Comparison of ENCODE assay signal across 15 cellular contexts in the genomic region with DNA sequence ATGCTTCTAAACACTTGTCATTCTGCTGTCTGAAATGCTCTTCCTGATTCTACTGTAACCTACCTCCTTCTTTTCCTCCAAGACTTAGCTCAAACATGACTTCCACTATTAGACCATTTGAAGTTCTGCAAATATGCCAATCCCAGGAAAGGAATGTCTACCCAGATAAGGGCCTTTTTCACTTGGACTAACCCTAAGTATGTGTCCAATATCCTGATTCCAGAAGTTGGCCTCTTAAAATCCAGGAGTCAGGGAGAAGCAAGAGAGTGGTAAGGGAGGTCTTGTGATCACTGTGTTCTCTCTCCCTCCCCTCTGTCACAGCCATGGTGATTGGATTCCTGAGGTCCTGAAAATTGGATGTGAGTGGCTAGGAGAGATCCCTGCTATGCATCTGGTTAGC. TPM values are rescaled to one million over a fixed set of nuclear protein-coding genes. Genes with fewer than 3 reads are reported as not detected.
DNase-seq lines count a peak whose midpoint lies in the region; TF ChIP-seq lines count a peak whose summit lies in the region.
"Had no signal": no experiment of that assay in that cellular context is flagged by ENCODE, and none has a peak within 500 bp of the region (broad histone marks: within the 10 kb centered on the region; RNA-seq: fewer than 3 reads in every experiment).

No MANE protein-coding gene starts in this region.

- H3K4me3 ChIP-seq in cardiac muscle cell (no peak overlapping the region), left ventricle myocardium inferior (no peak overlapping the region), hepatocyte (no peak overlapping the region), neuronal stem cell (ENCODE audit: low read length in 2 of 2) (no peak overlapping the region)

- H3K9me3 ChIP-seq in cardiac muscle cell (ENCODE audit: low read depth) = no peaks in the 10 kb centered on the region
- H3K9me3 ChIP-seq in left ventricle myocardium inferior (replicated peaks) = no peaks in the 10 kb centered on the region
- no peaks in the 10 kb centered on the region for H3K9me3 ChIP-seq in hepatocyte (ENCODE audit: low read depth)
- H3K9me3 ChIP-seq in neuronal stem cell (replicated peaks in 1 of 2; ENCODE audit: control insufficient read depth in 2 of 2, insufficient read depth in 1 of 2, low read depth in 1 of 2, low read length in 2 of 2) = no peaks in the 10 kb centered on the region

- peak overlapping the region; percentile 29 for H3K4me2 ChIP-seq in hepatocyte
- H3K4me2 ChIP-seq in neuronal stem cell (ENCODE audit: insufficient read depth, low read length, poor library complexity, severe bottlenecking) = no peak overlapping the region

- no peaks in the 10 kb centered on the region for H3K4me1 ChIP-seq in cardiac muscle cell (ENCODE audit: low read depth)
- no peaks in the 10 kb centered on the region for H3K4me1 ChIP-seq in left ventricle myocardium inferior
- H3K4me1 ChIP-seq in hepatocyte (ENCODE audit: insufficient read depth) = no peaks in the 10 kb centered on the region
- no peaks in the 10 kb centered on the region for H3K4me1 ChIP-seq in neuronal stem cell (ENCODE audit: control insufficient read depth in 2 of 2, insufficient read depth in 1 of 2, low read depth in 1 of 2, low read length in 2 of 2)

- H4K8ac ChIP-seq in neuronal stem cell (ENCODE audit: low read depth, low read length) = no peak overlapping the region

- H3K27me3 ChIP-seq in cardiac muscle cell (no peaks in the 10 kb centered on the region), left ventricle myocardium inferior (ENCODE audit: low read depth) (no peaks in the 10 kb centered on the region), hepatocyte (no peaks in the 10 kb centered on the region), neuronal stem cell (ENCODE audit: control insufficient read depth in 3 of 3, insufficient read depth in 3 of 3, low read depth in 1 of 3, low read length in 3 of 3) (peaks cover 0 to 7% (median 0%) of the 10 kb centered on the region in 3 experiments)

- H2BK12ac ChIP-seq in neuronal stem cell (ENCODE audit: low read length) = no peak overlapping the region

- no peak overlapping the region for H2BK15ac ChIP-seq in neuronal stem cell (ENCODE audit: low read length)

- H2BK5ac ChIP-seq in neuronal stem cell (ENCODE audit: low read length) = no peak overlapping the region

- no peaks in the 10 kb centered on the region for H4K20me1 ChIP-seq in hepatocyte (ENCODE audit: insufficient read depth, poor library complexity, severe bottlenecking)

- no peak overlapping the region for H3K23ac ChIP-seq in neuronal stem cell (ENCODE audit: low read depth, low read length, poor library complexity)

- no peaks in the 10 kb centered on the region for H3K79me2 ChIP-seq in hepatocyte

- H2BK120ac ChIP-seq in neuronal stem cell (ENCODE audit: low read depth, low read length) = no peak overlapping the region

- H4K91ac ChIP-seq in neuronal stem cell (ENCODE audit: low read depth, low read length, poor library complexity) = no peak overlapping the region

- no peak overlapping the region for H3K18ac ChIP-seq in neuronal stem cell (ENCODE audit: low read length)

- peak overlapping the region; percentile 43 for H3K27ac ChIP-seq in cardiac muscle cell
- H3K27ac ChIP-seq in left ventricle myocardium inferior (replicated peaks) = no peak overlapping the region
- H3K27ac ChIP-seq in hepatocyte = peak overlapping the region; percentile 79
- H3K27ac ChIP-seq in neuronal stem cell (replicated peaks; ENCODE audit: low read length) = no peak overlapping the region
- H3K27ac ChIP-seq: 22Rv1, HL-60 had no signal

- TF ChIP-seq CTCF in cardiac muscle cell (IDR thresholded peaks at IDR 0.05; ENCODE audit: low read depth, low read length) (no peak), left ventricle myocardium inferior (IDR thresholded peaks at IDR 0.05; ENCODE audit: borderline replicate concordance) (no peak), hepatocyte (IDR thresholded peaks at IDR 0.05; ENCODE audit: poor library complexity) (no peak)

- no peaks in the 10 kb centered on the region for H3K9me2 ChIP-seq in hepatocyte (replicated peaks; ENCODE audit: insufficient read depth)

- peak in 1 of 2 donors; percentile 8 for DNase-seq in cardiac muscle cell (ENCODE audit: low read depth in 1 of 2, low spot score in 1 of 2)
- no peak for DNase-seq in left ventricle myocardium inferior
- no peak for DNase-seq in hepatocyte (ENCODE audit: low spot score)
- DNase-seq in neuronal stem cell (ENCODE audit: low spot score) = no peak
- no peak for DNase-seq in UCSD-AML1 (lab: John Stamatoyannopoulos, UW; ENCODE audit: unreplicated experiment)
- no peak for DNase-seq in posterior vena cava (ENCODE audit: low spot score)
- no peak for DNase-seq in LoVo (ENCODE audit: low spot score)
- no peak for DNase-seq in activated CD4-positive, alpha-beta T cell treated with anti-CD3 and anti-CD28 coated beads, Interleukin-2, amount 50 U/mL, for 48 hours
- DNase-seq: CD8-positive, alpha-beta T cell; COR-L47; DND-41; GDM1; HCEC 1CT had no signal

- H3K4ac ChIP-seq in neuronal stem cell (ENCODE audit: low read length) = no peak overlapping the region

- H3K79me1 ChIP-seq in neuronal stem cell (ENCODE audit: low read depth, low read length) = no peaks in the 10 kb centered on the region

- H2AFZ ChIP-seq in hepatocyte = peak overlapping the region; percentile 47
- peak overlapping the region; percentile 31 for H2AFZ ChIP-seq in neuronal stem cell (ENCODE audit: low read length)

- H3K9ac ChIP-seq in neuronal stem cell (ENCODE audit: low read depth, low read length, poor library complexity) = no peak overlapping the region

- no peaks in the 10 kb centered on the region for H3K36me3 ChIP-seq in cardiac muscle cell
- H3K36me3 ChIP-seq in left ventricle myocardium inferior = no peaks in the 10 kb centered on the region
- no peaks in the 10 kb centered on the region for H3K36me3 ChIP-seq in hepatocyte (replicated peaks; ENCODE audit: insufficient read depth, low read depth)
- no peaks in the 10 kb centered on the region for H3K36me3 ChIP-seq in neuronal stem cell (replicated peaks in 1 of 2; ENCODE audit: control insufficient read depth in 2 of 2, insufficient read depth in 2 of 2, low read length in 2 of 2)

- intact Hi-C loops in left ventricle myocardium inferior (cut with micrococcal nuclease) (no loop called here), posterior vena cava (cut with DNase I) (no loop called here)

- H3K14ac ChIP-seq in neuronal stem cell (ENCODE audit: low read length) = no peak overlapping the region

- H2AK5ac ChIP-seq in neuronal stem cell (ENCODE audit: low read depth, low read length) = no peak overlapping the region

RNA-seq across cellular contexts. Expression of a gene that starts 30.2 kb away (rescaled TPM):
- 51.1 and 60.1 TPM in 2 replicates for total RNA-seq in cardiac muscle cell
- 38.1 and 50.3 TPM in 2 replicates for polyA plus RNA-seq in cardiac muscle cell
- 98.4 TPM for total RNA-seq in left ventricle myocardium inferior
- total RNA-seq in hepatocyte = 27.9 and 37.7 TPM in 2 replicates
- 19.0 and 22.7 TPM in 2 replicates for polyA plus RNA-seq in hepatocyte
- polyA plus RNA-seq in neuronal stem cell (2013, experiment 1 of 2) = 34.7 TPM
- 37.2 TPM for polyA plus RNA-seq in neuronal stem cell (2013, experiment 2 of 2)
- 10 to 100 TPM; 31.6 to 39.2 TPM for total RNA-seq in posterior vena cava
- total RNA-seq: CD8-positive, alpha-beta T cell had no signal

RNA-seq across cellular contexts. Expression of a gene that starts 42.2 kb away (rescaled TPM):
- total RNA-seq in cardiac muscle cell (17.6 and 20.4 TPM in 2 replicates), left ventricle myocardium inferior (18.4 TPM), hepatocyte (27.0 and 35.1 TPM in 2 replicates), posterior vena cava (10 to 100 TPM; 25.9 to 26.7 TPM)
- polyA plus RNA-seq in cardiac muscle cell (6.3 and 9.9 TPM in 2 replicates), hepatocyte (5.0 and 5.2 TPM in 2 replicates)
- polyA plus RNA-seq in neuronal stem cell (2013, experiment 1 of 2) = 19.9 TPM
- polyA plus RNA-seq in neuronal stem cell (2013, experiment 2 of 2) = 19.9 TPM

RNA-seq across cellular contexts. Expression of a gene that starts 59.6 kb away (rescaled TPM):
- 19.2 and 21.9 TPM in 2 replicates for total RNA-seq in cardiac muscle cell
- 20.0 and 23.6 TPM in 2 replicates for polyA plus RNA-seq in cardiac muscle cell
- 4.8 TPM for total RNA-seq in left ventricle myocardium inferior
- total RNA-seq in hepatocyte = 14.2 and 23.2 TPM in 2 replicates
- polyA plus RNA-seq in hepatocyte = 24.1 and 28.6 TPM in 2 replicates
- polyA plus RNA-seq in neuronal stem cell (2013, experiment 1 of 2) = 37.0 TPM
- 35.1 TPM for polyA plus RNA-seq in neuronal stem cell (2013, experiment 2 of 2)
- 10 to 100 TPM; 11.8 to 23.8 TPM for total RNA-seq in posterior vena cava

Comparison
In these comparisons a context has a peak if more than half of its experiments do, and no peak if none do; other contexts are left out.
1. H3K27ac ChIP-seq: peak in cardiac muscle cell (single experiment) and hepatocyte (single experiment); none in left ventricle myocardium inferior (single experiment) and neuronal stem cell (single experiment).